In genomic region chr22:46053563-46054090, GRCh38 we compare ENCODE assay signal across 8 cellular contexts.
A peak's percentile ranks its signal among the peaks of the same experiment; 100 is the strongest.
DNase-seq lines count a peak whose midpoint lies in the region; ATAC-seq and TF ChIP-seq lines count a peak whose summit lies in the region.

No MANE protein-coding gene starts in this region.

- peaks cover 0 to 3% (median 0%) of the 10 kb centered on the region in 5 donors for H3K36me3 Mint-ChIP-seq in naive thymus-derived CD4-positive, alpha-beta T cell

- intact Hi-C loops in naive thymus-derived CD4-positive, alpha-beta T cell (cut with micrococcal nuclease): loop anchor here (1.0 to 5.0 kb wide), 7 partner anchors 9 to 244 kb away; partner anchors contain the start of gene GTSE1 (in 2 of the 2)
- intact Hi-C loops in vagina (cut with DNase I): no loop called here

- DNase-seq in GF-D8 (lab: John Stamatoyannopoulos, UW) (peak; percentile 62), NCI-H2171 (lab: John Stamatoyannopoulos, UW) (peak; percentile 53), activated T-cell treated with anti-CD3 and anti-CD28 coated beads for 48 hours (ENCODE audit: low read depth) (peak; percentile 49), vagina (ENCODE audit: extremely low spot score in 2 of 2) (no peak), GM19240 (ENCODE audit: insufficient read length, low spot score) (no peak)
- peak; percentile 55 to 75 (median 70) for DNase-seq in naive thymus-derived CD4-positive, alpha-beta T cell

- peak overlapping the region; percentile 92 for H3K27ac ChIP-seq in naive thymus-derived CD4-positive, alpha-beta T cell (ENCODE audit: low read depth, low read length)
- peak overlapping the region; percentile 100 for H3K27ac ChIP-seq in vagina

- peak; percentile 63 for ATAC-seq in esophagus mucosa
- peak; percentile 67 for ATAC-seq in naive thymus-derived CD4-positive, alpha-beta T cell
- no peak for ATAC-seq in HG03520 (IDR thresholded peaks at IDR 0.05; ENCODE audit: unreplicated experiment)

- POLR2A ChIA-PET in naive thymus-derived CD4-positive, alpha-beta T cell (lab: Charles Lee): interaction anchor here (0.5 to 6.8 kb wide), 9 partner anchors 11 to 737 kb away, joined by 3 to 104 read pairs (median 10); no protein-coding TSS in a partner anchor

- peak overlapping the region; percentile 71 for H3K4me3 ChIP-seq in naive thymus-derived CD4-positive, alpha-beta T cell (ENCODE audit: low read length)
- peak overlapping the region; percentile 62 to 75 for H3K4me3 ChIP-seq in vagina

- no peaks in the 10 kb centered on the region for H3K27me3 Mint-ChIP-seq in naive thymus-derived CD4-positive, alpha-beta T cell

- H3K36me3 ChIP-seq in naive thymus-derived CD4-positive, alpha-beta T cell (ENCODE audit: control insufficient read depth in 2 of 3, insufficient read depth in 3 of 3, low read length in 3 of 3): no peaks in the 10 kb centered on the region
- H3K36me3 ChIP-seq in vagina: no peaks in the 10 kb centered on the region

- no peaks in the 10 kb centered on the region for H3K9me3 ChIP-seq in naive thymus-derived CD4-positive, alpha-beta T cell (ENCODE audit: control insufficient read depth in 2 of 3, low read length in 3 of 3)
- no peaks in the 10 kb centered on the region for H3K9me3 ChIP-seq in vagina

- TF ChIP-seq CTCF in vagina (IDR thresholded peaks at IDR 0.05): no peak

- H3K4me1 Mint-ChIP-seq in naive thymus-derived CD4-positive, alpha-beta T cell: peaks cover 30 to 85% (median 67%) of the 10 kb centered on the region in 7 donors

- CTCF ChIA-PET in naive thymus-derived CD4-positive, alpha-beta T cell (lab: Charles Lee): interaction anchor here (1.3 to 2.3 kb wide), 2 partner anchors 9 to 17 kb away, joined by 5 to 9 read pairs; no protein-coding TSS in a partner anchor

- no peak for TF ChIP-seq POLR2A in vagina (IDR thresholded peaks at IDR 0.05)

- peak overlapping the region; percentile 89 to 98 (median 94) for H3K27ac Mint-ChIP-seq in naive thymus-derived CD4-positive, alpha-beta T cell

- peaks cover 0 to 2% (median 0%) of the 10 kb centered on the region in 11 donors for H3K9me3 Mint-ChIP-seq in naive thymus-derived CD4-positive, alpha-beta T cell

- peak overlapping the region; percentile 85 to 96 (median 93) for H3K4me3 Mint-ChIP-seq in naive thymus-derived CD4-positive, alpha-beta T cell

- H3K4me1 ChIP-seq in naive thymus-derived CD4-positive, alpha-beta T cell (ENCODE audit: control insufficient read depth in 2 of 2, insufficient read depth in 2 of 2, low read length in 2 of 2): peaks cover 25 to 52% of the 10 kb centered on the region in 2 donors
- H3K4me1 ChIP-seq in vagina: peaks cover 92% of the 10 kb centered on the region

- H3K27me3 ChIP-seq in naive thymus-derived CD4-positive, alpha-beta T cell (ENCODE audit: control insufficient read depth in 2 of 2, insufficient read depth in 2 of 2, low read length in 2 of 2): no peaks in the 10 kb centered on the region
- H3K27me3 ChIP-seq in vagina: no peaks in the 10 kb centered on the region

Comparison
In these comparisons a context has a peak if more than half of its experiments do, and no peak if none do; other contexts are left out.
1. DNase-seq: peak in GF-D8 (single experiment), NCI-H2171 (single experiment), activated T-cell treated with anti-CD3 and anti-CD28 coated beads for 48 hours (single experiment) and naive thymus-derived CD4-positive, alpha-beta T cell (9 of 9); none in vagina (0 of 2) and GM19240 (single experiment).